ENCODE assay signal across 8 cellular contexts in genomic region chr10:37975407-37975991, GRCh38. TPM values are rescaled to one million over a fixed set of nuclear protein-coding genes. Genes with fewer than 3 reads are reported as not detected.
DNase-seq lines count a peak whose midpoint lies in the region; ATAC-seq, FAIRE-seq and TF ChIP-seq lines count a peak whose summit lies in the region.

No MANE protein-coding gene starts in this region.

- TF ChIP-seq EP300 in HepG2 (IDR thresholded peaks at IDR 0.05; ENCODE audit: low read depth in 2 of 2, low read length in 2 of 2) (no peak), HepG2 (CRISPR knock-in tag; IDR thresholded peaks at IDR 0.05; ENCODE audit: borderline replicate concordance) (no peak), suprapubic skin (IDR thresholded peaks at IDR 0.05) (no peak)

- H3K4me1 ChIP-seq in HepG2 (ENCODE audit: insufficient read depth, low read length): peaks cover 10% of the 10 kb centered on the region
- H3K4me1 ChIP-seq in suprapubic skin: peaks cover 13% of the 10 kb centered on the region

- H3K9me3 ChIP-seq in HepG2 (ENCODE audit: low read length): no peaks in the 10 kb centered on the region
- no peaks in the 10 kb centered on the region for H3K9me3 ChIP-seq in suprapubic skin

- H3K27ac ChIP-seq in HepG2 (ENCODE audit: extremely low read length, insufficient read depth, low read length) (peak overlapping the region; percentile 84), suprapubic skin (peak overlapping the region; percentile 99)

- H3K27ac Mint-ChIP-seq in activated CD4-positive, alpha-beta T cell treated with anti-CD3 and anti-CD28 coated beads, Interleukin-2, amount 10 ng/mL, durations not matched to agents 7 days and 5 days: peak overlapping the region; percentile 98
- peak overlapping the region; percentile 98 to 99 (median 99) for H3K27ac Mint-ChIP-seq in brain

- no peaks in the 10 kb centered on the region for H4K20me1 ChIP-seq in HepG2 (ENCODE audit: insufficient read depth, low read length)

- no peak for ATAC-seq in HepG2

- no peaks in the 10 kb centered on the region for H3K79me2 ChIP-seq in HepG2 (ENCODE audit: insufficient read depth, low read length)

- H3K27me3 ChIP-seq in HepG2 (ENCODE audit: control insufficient read depth in 1 of 2, insufficient read depth in 2 of 2, low read length in 2 of 2): no peaks in the 10 kb centered on the region
- no peaks in the 10 kb centered on the region for H3K27me3 ChIP-seq in suprapubic skin

- H3K27me3 Mint-ChIP-seq in activated CD4-positive, alpha-beta T cell treated with anti-CD3 and anti-CD28 coated beads, Interleukin-2, amount 10 ng/mL, durations not matched to agents 7 days and 5 days: no peaks in the 10 kb centered on the region
- H3K27me3 Mint-ChIP-seq in brain: no peaks in the 10 kb centered on the region

- peaks cover 25% of the 10 kb centered on the region for H3K4me1 Mint-ChIP-seq in activated CD4-positive, alpha-beta T cell treated with anti-CD3 and anti-CD28 coated beads, Interleukin-2, amount 10 ng/mL, durations not matched to agents 7 days and 5 days
- peaks cover 33% of the 10 kb centered on the region for H3K4me1 Mint-ChIP-seq in brain

- intact Hi-C loops in HepG2 (cut with micrococcal nuclease; ENCODE audit: unreplicated experiment): loop anchor here (5.0 to 10.0 kb wide), 3 partner anchors 118 to 1088 kb away; partner anchors contain the start of gene ZNF248

- H3K4me3 ChIP-seq in HepG2 (replicated peaks in 1 of 3; ENCODE audit: insufficient read depth in 1 of 3, low read depth in 2 of 3, low read length in 3 of 3) (peak overlapping the region; percentile 66 to 90 (median 80)), suprapubic skin (peak overlapping the region; percentile 100)

- H3K4me2 ChIP-seq in HepG2 (ENCODE audit: low read depth, low read length): peak overlapping the region; percentile 94

- TF ChIP-seq POLR2A in HepG2 (IDR thresholded peaks at IDR 0.05; ENCODE audit: insufficient read depth in 1 of 2, low read depth in 2 of 2, low read length in 2 of 2): no peak
- no peak for TF ChIP-seq POLR2A in suprapubic skin (IDR thresholded peaks at IDR 0.05)

- POLR2A ChIA-PET in activated CD4-positive, alpha-beta T cell treated with anti-CD3 and anti-CD28 coated beads, Interleukin-2, amount 10 ng/mL, durations not matched to agents 7 days and 5 days (lab: Charles Lee): interaction anchor here (0.7 kb wide), 1 partner anchor 128 kb away, joined by 3 read pairs; no protein-coding TSS in a partner anchor
- POLR2A ChIA-PET in HepG2 (lab: Yijun Ruan, JAX): interaction anchor here (0.7 to 2.7 kb wide), 3 partner anchors 30 to 116 kb away, joined by 3 to 17 read pairs (median 3); partner anchors contain the start of gene ZNF33A

- BruUV-seq in HepG2 (replicated peaks; lab: Mats Ljungman, UMichigan): TSS peak; percentile 76

- H3K36me3 Mint-ChIP-seq in activated CD4-positive, alpha-beta T cell treated with anti-CD3 and anti-CD28 coated beads, Interleukin-2, amount 10 ng/mL, durations not matched to agents 7 days and 5 days (ENCODE audit: low read depth): peaks cover 22% of the 10 kb centered on the region
- H3K36me3 Mint-ChIP-seq in brain: peaks cover 46% of the 10 kb centered on the region

- DNase-seq in activated CD4-positive, alpha-beta T cell treated with anti-CD3 and anti-CD28 coated beads, Interleukin-2, amount 10 ng/mL, durations not matched to agents 7 days and 5 days: peak; percentile 8
- no peak for DNase-seq in activated CD4-positive, alpha-beta T cell treated with anti-CD3 and anti-CD28 coated beads for 1 hour
- peak; percentile 37 for DNase-seq in NCI-H82 (lab: John Stamatoyannopoulos, UW)
- DNase-seq in HepG2 (ENCODE audit: low spot score): no peak
- no peak for DNase-seq in suprapubic skin (ENCODE audit: low spot score in 2 of 2)
- no peak for DNase-seq in stimulated activated naive CD4-positive, alpha-beta T cell treated with Interleukin-2 at 50 U/mL for 16 hours (lab: John Stamatoyannopoulos, UW)
- no peak for DNase-seq in activated CD4-positive, alpha-beta T cell treated with anti-CD3 and anti-CD28 coated beads, Interleukin-2, amount 50 U/mL, for 1 hour

- in situ Hi-C loops in HepG2 (cut with HindIII; ENCODE audit: extremely low pct_ligation_motif_present, low pct_unique_long_range_greater_than_20kb): no loop called here

- H3K4me3 Mint-ChIP-seq in activated CD4-positive, alpha-beta T cell treated with anti-CD3 and anti-CD28 coated beads, Interleukin-2, amount 10 ng/mL, durations not matched to agents 7 days and 5 days: peak overlapping the region; percentile 88
- H3K4me3 Mint-ChIP-seq in brain: peak overlapping the region; percentile 88 to 96 (median 93)

- WGBS in HepG2 (ENCODE audit: low lambda C conversion rate): 42% methylated on average over 5 of the region's 5 CpGs
- WGBS in suprapubic skin: 17% methylated on average over 5 of the region's 5 CpGs

- peak; percentile 4 for FAIRE-seq in HepG2 (lab: Jason Lieb, UNC)

- CTCF ChIA-PET in activated CD4-positive, alpha-beta T cell treated with anti-CD3 and anti-CD28 coated beads, Interleukin-2, amount 10 ng/mL, durations not matched to agents 7 days and 5 days (lab: Charles Lee): interaction anchor here (0.6 to 2.4 kb wide), 6 partner anchors 10 to 425 kb away, joined by 3 to 10 read pairs (median 4); partner anchors contain the start of gene ZNF33A
- CTCF ChIA-PET in HepG2 (lab: Yijun Ruan, JAX; ENCODE audit: low intra/inter-chr PET ratio, low total read pairs): no interaction called here

- H2AFZ ChIP-seq in HepG2 (ENCODE audit: low read length): peak overlapping the region; percentile 66

- peak overlapping the region; percentile 82 for H3K9ac ChIP-seq in HepG2 (ENCODE audit: insufficient read depth, low read depth, low read length)

- TF ChIP-seq RAD21 in HepG2 (CRISPR knock-in tag; IDR thresholded peaks at IDR 0.05): no peak

- H3K36me3 ChIP-seq in HepG2 (replicated peaks in 1 of 2; ENCODE audit: control insufficient read depth in 1 of 2, insufficient read depth in 2 of 2, low read length in 2 of 2) (no peaks in the 10 kb centered on the region), suprapubic skin (peaks cover 5% of the 10 kb centered on the region)

- TF ChIP-seq CTCF in brain (conservative IDR thresholded peaks at IDR 0.05): no peak
- TF ChIP-seq CTCF in HepG2 (CRISPR knock-in tag; IDR thresholded peaks at IDR 0.05): no peak
- no peak for TF ChIP-seq CTCF in suprapubic skin (IDR thresholded peaks at IDR 0.05)

- H3K9me3 Mint-ChIP-seq in activated CD4-positive, alpha-beta T cell treated with anti-CD3 and anti-CD28 coated beads, Interleukin-2, amount 10 ng/mL, durations not matched to agents 7 days and 5 days: peaks cover 15% of the 10 kb centered on the region
- H3K9me3 Mint-ChIP-seq in brain: peaks cover 18 to 48% (median 36%) of the 10 kb centered on the region in 5 experiments

RNA-seq across cellular contexts. Expression of gene ZNF25, which starts 0.9 kb away (rescaled TPM):
- 1 to 10 TPM; 5.0 to 5.3 TPM for total RNA-seq in activated CD4-positive, alpha-beta T cell treated with anti-CD3 and anti-CD28 coated beads, Interleukin-2, amount 10 ng/mL, durations not matched to agents 7 days and 5 days
- polyA plus RNA-seq in brain (ENCODE audit: insufficient read depth, low read depth, low replicate concordance): 5.3 TPM
- 1.4 and 1.6 TPM in 2 replicates for total RNA-seq in HepG2 (2016; rRNA removed; fragmentation: Illumina TruSeq; extraction: Trizol)
- total RNA-seq in HepG2 (2016; cell fraction: cytosol; rRNA removed; fragmentation: Illumina TruSeq; extraction: Trizol; ENCODE audit: low read depth): 0.40 and 0.71 TPM in 2 replicates
- 1.4 and 1.8 TPM in 2 replicates for total RNA-seq in HepG2 (2016; cell fraction: insoluble cytoplasmic fraction; rRNA removed; fragmentation: Illumina TruSeq; extraction: Trizol)
- total RNA-seq in HepG2 (2016; cell fraction: membrane; rRNA removed; fragmentation: Illumina TruSeq; extraction: Trizol): 1.8 and 2.0 TPM in 2 replicates
- 1.7 and 2.0 TPM in 2 replicates for total RNA-seq in HepG2 (2016; cell fraction: nucleus; rRNA removed; fragmentation: Illumina TruSeq; extraction: Trizol)
- polyA plus RNA-seq in HepG2 (2011; rRNA removed): 1.5 and 1.6 TPM in 2 replicates
- 0.40 and 0.81 TPM in 2 replicates for polyA plus RNA-seq in HepG2 (2011; cell fraction: cytosol; rRNA removed)
- 1.3 and 1.7 TPM in 2 replicates for polyA plus RNA-seq in HepG2 (2011; cell fraction: nucleus; rRNA removed)
- polyA plus RNA-seq in HepG2 (2012): 1.1 and 1.3 TPM in 2 replicates
- polyA plus RNA-seq in HepG2 (2016; cell fraction: cytosol; fragmentation: Illumina TruSeq; extraction: Trizol; ENCODE audit: low read depth): 0.25 and 0.28 TPM in 2 replicates
- polyA plus RNA-seq in HepG2 (2016; cell fraction: insoluble cytoplasmic fraction; fragmentation: Illumina TruSeq; extraction: Trizol; ENCODE audit: low read depth): 1.5 TPM in 2 replicates
- polyA plus RNA-seq in HepG2 (2016; cell fraction: membrane; fragmentation: Illumina TruSeq; extraction: Trizol; ENCODE audit: low read depth): 0.87 and 0.98 TPM in 2 replicates
- 3.4 and 4.1 TPM in 2 replicates for polyA plus RNA-seq in HepG2 (2016; cell fraction: nucleus; fragmentation: Illumina TruSeq; extraction: Trizol; ENCODE audit: insufficient read depth, low read depth)
- 0.12 and 0.24 TPM in 2 replicates for polyA minus RNA-seq in HepG2 (2011; rRNA and poly(A)+ RNA removed; ENCODE audit: low replicate concordance)
- 0.89 and 1.1 TPM in 2 replicates for polyA minus RNA-seq in HepG2 (2011; cell fraction: cytosol; rRNA and poly(A)+ RNA removed)
- polyA minus RNA-seq in HepG2 (2011; cell fraction: nucleus; rRNA and poly(A)+ RNA removed): 1.3 and 1.7 TPM in 2 replicates
- 10 to 100 TPM in 1 of 4 donors, 1 to 10 TPM in 3; 5.3 to 14.0 (median 7.2) TPM for total RNA-seq in suprapubic skin

RNA-seq across cellular contexts. Expression of gene ZNF33A, which starts 35.0 kb away (rescaled TPM):
- total RNA-seq in activated CD4-positive, alpha-beta T cell treated with anti-CD3 and anti-CD28 coated beads, Interleukin-2, amount 10 ng/mL, durations not matched to agents 7 days and 5 days: 10 to 100 TPM; 30.8 to 33.5 TPM
- 7.2 TPM for polyA plus RNA-seq in brain (ENCODE audit: insufficient read depth, low read depth, low replicate concordance)
- 22.5 and 35.5 TPM in 2 replicates for total RNA-seq in HepG2 (2016; rRNA removed; fragmentation: Illumina TruSeq; extraction: Trizol)
- total RNA-seq in HepG2 (2016; cell fraction: cytosol; rRNA removed; fragmentation: Illumina TruSeq; extraction: Trizol; ENCODE audit: low read depth): 2.3 and 3.1 TPM in 2 replicates
- total RNA-seq in HepG2 (2016; cell fraction: insoluble cytoplasmic fraction; rRNA removed; fragmentation: Illumina TruSeq; extraction: Trizol): 21.6 and 34.4 TPM in 2 replicates
- total RNA-seq in HepG2 (2016; cell fraction: membrane; rRNA removed; fragmentation: Illumina TruSeq; extraction: Trizol): 10.1 and 10.8 TPM in 2 replicates
- 32.1 and 33.5 TPM in 2 replicates for total RNA-seq in HepG2 (2016; cell fraction: nucleus; rRNA removed; fragmentation: Illumina TruSeq; extraction: Trizol)
- polyA plus RNA-seq in HepG2 (2011; rRNA removed): 11.1 and 13.1 TPM in 2 replicates
- 5.0 and 7.0 TPM in 2 replicates for polyA plus RNA-seq in HepG2 (2011; cell fraction: cytosol; rRNA removed)
- polyA plus RNA-seq in HepG2 (2011; cell fraction: nucleus; rRNA removed): 10.1 and 10.9 TPM in 2 replicates
- polyA plus RNA-seq in HepG2 (2012): 11.7 and 12.5 TPM in 2 replicates
- 2.9 and 3.5 TPM in 2 replicates for polyA plus RNA-seq in HepG2 (2016; cell fraction: cytosol; fragmentation: Illumina TruSeq; extraction: Trizol; ENCODE audit: low read depth)
- 20.2 and 21.8 TPM in 2 replicates for polyA plus RNA-seq in HepG2 (2016; cell fraction: insoluble cytoplasmic fraction; fragmentation: Illumina TruSeq; extraction: Trizol; ENCODE audit: low read depth)
- 6.5 and 7.0 TPM in 2 replicates for polyA plus RNA-seq in HepG2 (2016; cell fraction: membrane; fragmentation: Illumina TruSeq; extraction: Trizol; ENCODE audit: low read depth)
- 29.0 and 36.8 TPM in 2 replicates for polyA plus RNA-seq in HepG2 (2016; cell fraction: nucleus; fragmentation: Illumina TruSeq; extraction: Trizol; ENCODE audit: insufficient read depth, low read depth)
- polyA minus RNA-seq in HepG2 (2011; rRNA and poly(A)+ RNA removed; ENCODE audit: low replicate concordance): 15.2 and 20.1 TPM in 2 replicates
- polyA minus RNA-seq in HepG2 (2011; cell fraction: cytosol; rRNA and poly(A)+ RNA removed): 9.8 and 10.1 TPM in 2 replicates
- 47.1 and 49.6 TPM in 2 replicates for polyA minus RNA-seq in HepG2 (2011; cell fraction: nucleus; rRNA and poly(A)+ RNA removed)
- 10 to 100 TPM; 17.5 to 45.8 (median 24.8) TPM for total RNA-seq in suprapubic skin

Comparison
In these comparisons a context has a peak if more than half of its experiments do, and no peak if none do; other contexts are left out.
1. DNase-seq: peak in activated CD4-positive, alpha-beta T cell treated with anti-CD3 and anti-CD28 coated beads, Interleukin-2, amount 10 ng/mL, durations not matched to agents 7 days and 5 days (single experiment) and NCI-H82 (single experiment); none in activated CD4-positive, alpha-beta T cell treated with anti-CD3 and anti-CD28 coated beads for 1 hour (single experiment), HepG2 (single experiment), suprapubic skin (0 of 2), stimulated activated naive CD4-positive, alpha-beta T cell treated with Interleukin-2 at 50 U/mL for 16 hours (single experiment) and activated CD4-positive, alpha-beta T cell treated with anti-CD3 and anti-CD28 coated beads, Interleukin-2, amount 50 U/mL, for 1 hour (single experiment).